1 cellular context compared by ENCODE assay signal in the genomic region with DNA sequence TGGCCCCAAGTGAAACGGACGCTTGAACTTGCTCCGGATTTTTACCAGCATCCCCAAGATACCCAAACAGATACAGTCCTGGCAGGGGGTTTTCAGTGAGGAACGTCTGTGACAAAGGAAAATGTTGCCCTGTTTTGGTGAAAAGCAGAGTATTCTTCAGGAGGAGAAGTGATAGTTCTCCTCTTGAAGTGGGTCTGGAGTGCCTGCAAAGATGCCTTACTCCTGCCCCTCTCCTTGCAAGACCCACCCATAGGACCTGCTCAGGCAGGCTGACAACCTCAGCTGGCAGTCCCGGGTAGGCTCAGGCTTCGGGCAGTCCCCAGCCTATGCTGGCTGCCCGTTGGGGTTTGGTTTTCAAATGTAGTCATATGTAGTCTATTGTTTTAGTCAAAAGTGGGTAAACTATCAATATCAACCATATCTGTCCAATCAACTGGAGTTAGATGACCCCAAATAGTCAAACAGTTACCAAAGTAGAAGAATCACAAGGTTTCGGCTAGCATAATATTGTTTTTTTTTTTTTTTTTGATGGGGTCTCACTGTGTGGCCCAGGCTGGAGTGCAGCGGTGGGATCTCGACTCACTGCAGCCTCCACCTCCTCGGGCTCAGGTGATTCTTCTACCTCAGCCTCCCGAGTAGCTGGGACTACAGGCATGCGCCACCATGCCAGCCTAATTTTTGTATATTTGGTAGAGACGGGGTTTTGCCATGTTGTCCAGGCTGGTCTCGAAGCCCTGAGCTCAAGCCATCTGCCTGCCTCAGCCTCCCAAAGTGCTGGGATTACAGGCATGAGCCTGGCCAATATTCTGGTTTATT.
A peak's percentile ranks its signal among the peaks of the same experiment; 100 is the strongest.
TF ChIP-seq lines count a peak whose summit lies in the region.

No MANE protein-coding gene starts in this region.

TF ChIP-seq in K562, 482 proteins besides CTCF, POLR2A, EP300 and RAD21 (continues in another document):
- TF ChIP-seq, protein P1, sequence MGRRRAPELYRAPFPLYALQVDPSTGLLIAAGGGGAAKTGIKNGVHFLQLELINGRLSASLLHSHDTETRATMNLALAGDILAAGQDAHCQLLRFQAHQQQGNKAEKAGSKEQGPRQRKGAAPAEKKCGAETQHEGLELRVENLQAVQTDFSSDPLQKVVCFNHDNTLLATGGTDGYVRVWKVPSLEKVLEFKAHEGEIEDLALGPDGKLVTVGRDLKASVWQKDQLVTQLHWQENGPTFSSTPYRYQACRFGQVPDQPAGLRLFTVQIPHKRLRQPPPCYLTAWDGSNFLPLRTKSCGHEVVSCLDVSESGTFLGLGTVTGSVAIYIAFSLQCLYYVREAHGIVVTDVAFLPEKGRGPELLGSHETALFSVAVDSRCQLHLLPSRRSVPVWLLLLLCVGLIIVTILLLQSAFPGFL (CRISPR knock-in tag; IDR thresholded peaks at IDR 0.05): 0 out of 2 replicates have a peak, but pooled peaks have one; percentile 5
- TF ChIP-seq, protein P2, sequence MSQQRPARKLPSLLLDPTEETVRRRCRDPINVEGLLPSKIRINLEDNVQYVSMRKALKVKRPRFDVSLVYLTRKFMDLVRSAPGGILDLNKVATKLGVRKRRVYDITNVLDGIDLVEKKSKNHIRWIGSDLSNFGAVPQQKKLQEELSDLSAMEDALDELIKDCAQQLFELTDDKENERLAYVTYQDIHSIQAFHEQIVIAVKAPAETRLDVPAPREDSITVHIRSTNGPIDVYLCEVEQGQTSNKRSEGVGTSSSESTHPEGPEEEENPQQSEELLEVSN (IDR thresholded peaks at IDR 0.05; ENCODE audit: borderline replicate concordance in 1 of 2, extremely low read depth in 1 of 2, insufficient read depth in 1 of 2, insufficient read length in 1 of 2, low read depth in 1 of 2, low read length in 1 of 2, poor library complexity in 1 of 2, severe bottlenecking in 1 of 2): no peak
- TF ChIP-seq ETV5 (CRISPR knock-in tag; IDR thresholded peaks at IDR 0.05; ENCODE audit: low read depth): no peak
- TF ChIP-seq ZNF143 (CRISPR knock-in tag; IDR thresholded peaks at IDR 0.05): no peak
- TF ChIP-seq, protein P3, sequence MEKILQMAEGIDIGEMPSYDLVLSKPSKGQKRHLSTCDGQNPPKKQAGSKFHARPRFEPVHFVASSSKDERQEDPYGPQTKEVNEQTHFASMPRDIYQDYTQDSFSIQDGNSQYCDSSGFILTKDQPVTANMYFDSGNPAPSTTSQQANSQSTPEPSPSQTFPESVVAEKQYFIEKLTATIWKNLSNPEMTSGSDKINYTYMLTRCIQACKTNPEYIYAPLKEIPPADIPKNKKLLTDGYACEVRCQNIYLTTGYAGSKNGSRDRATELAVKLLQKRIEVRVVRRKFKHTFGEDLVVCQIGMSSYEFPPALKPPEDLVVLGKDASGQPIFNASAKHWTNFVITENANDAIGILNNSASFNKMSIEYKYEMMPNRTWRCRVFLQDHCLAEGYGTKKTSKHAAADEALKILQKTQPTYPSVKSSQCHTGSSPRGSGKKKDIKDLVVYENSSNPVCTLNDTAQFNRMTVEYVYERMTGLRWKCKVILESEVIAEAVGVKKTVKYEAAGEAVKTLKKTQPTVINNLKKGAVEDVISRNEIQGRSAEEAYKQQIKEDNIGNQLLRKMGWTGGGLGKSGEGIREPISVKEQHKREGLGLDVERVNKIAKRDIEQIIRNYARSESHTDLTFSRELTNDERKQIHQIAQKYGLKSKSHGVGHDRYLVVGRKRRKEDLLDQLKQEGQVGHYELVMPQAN (IDR thresholded peaks at IDR 0.05; ENCODE audit: borderline replicate concordance): no peak
- no peak for TF ChIP-seq NCOA4 (IDR thresholded peaks at IDR 0.05; ENCODE audit: partially characterized antibody)
- TF ChIP-seq ZSCAN29 (IDR thresholded peaks at IDR 0.05): 0 out of 2 replicates have a peak, but pooled peaks have one; percentile 65
- TF ChIP-seq GATA2 (CRISPR knock-in tag; IDR thresholded peaks at IDR 0.05): no peak
- peak; percentile 28; the same call in 1 of the 2 replicates for TF ChIP-seq POLR2AphosphoS5 (IDR thresholded peaks at IDR 0.05; ENCODE audit: control insufficient read depth, insufficient read depth, low read depth, low read length)
- no peak for TF ChIP-seq NFATC3 (IDR thresholded peaks at IDR 0.05)
- TF ChIP-seq ZNF384 (IDR thresholded peaks at IDR 0.05; ENCODE audit: low read depth, low read length): 0 out of 2 replicates have a peak, but pooled peaks have one; percentile 16
- TF ChIP-seq ZNF589 (CRISPR knock-in tag; IDR thresholded peaks at IDR 0.05; ENCODE audit: low read depth): no peak
- TF ChIP-seq ZNF436 (CRISPR knock-in tag; IDR thresholded peaks at IDR 0.05): no peak
- no peak for TF ChIP-seq FOXA3 (CRISPR knock-in tag; conservative IDR thresholded peaks at IDR 0.05 in 1 of 2, IDR thresholded peaks at IDR 0.05 in 1 of 2)
- TF ChIP-seq ILK (tag; IDR thresholded peaks at IDR 0.05; ENCODE audit: borderline replicate concordance, low read depth): no peak
- no peak for TF ChIP-seq MAFG (tag; conservative IDR thresholded peaks at IDR 0.05)
- TF ChIP-seq SNIP1 (IDR thresholded peaks at IDR 0.05; ENCODE audit: low read depth): no peak
- no peak for TF ChIP-seq FOXP1 (CRISPR knock-in tag; IDR thresholded peaks at IDR 0.05)
- TF ChIP-seq HMG20B (CRISPR knock-in tag; IDR thresholded peaks at IDR 0.05): 0 out of 2 replicates have a peak, but pooled peaks have one; percentile 60
- TF ChIP-seq, protein P4, sequence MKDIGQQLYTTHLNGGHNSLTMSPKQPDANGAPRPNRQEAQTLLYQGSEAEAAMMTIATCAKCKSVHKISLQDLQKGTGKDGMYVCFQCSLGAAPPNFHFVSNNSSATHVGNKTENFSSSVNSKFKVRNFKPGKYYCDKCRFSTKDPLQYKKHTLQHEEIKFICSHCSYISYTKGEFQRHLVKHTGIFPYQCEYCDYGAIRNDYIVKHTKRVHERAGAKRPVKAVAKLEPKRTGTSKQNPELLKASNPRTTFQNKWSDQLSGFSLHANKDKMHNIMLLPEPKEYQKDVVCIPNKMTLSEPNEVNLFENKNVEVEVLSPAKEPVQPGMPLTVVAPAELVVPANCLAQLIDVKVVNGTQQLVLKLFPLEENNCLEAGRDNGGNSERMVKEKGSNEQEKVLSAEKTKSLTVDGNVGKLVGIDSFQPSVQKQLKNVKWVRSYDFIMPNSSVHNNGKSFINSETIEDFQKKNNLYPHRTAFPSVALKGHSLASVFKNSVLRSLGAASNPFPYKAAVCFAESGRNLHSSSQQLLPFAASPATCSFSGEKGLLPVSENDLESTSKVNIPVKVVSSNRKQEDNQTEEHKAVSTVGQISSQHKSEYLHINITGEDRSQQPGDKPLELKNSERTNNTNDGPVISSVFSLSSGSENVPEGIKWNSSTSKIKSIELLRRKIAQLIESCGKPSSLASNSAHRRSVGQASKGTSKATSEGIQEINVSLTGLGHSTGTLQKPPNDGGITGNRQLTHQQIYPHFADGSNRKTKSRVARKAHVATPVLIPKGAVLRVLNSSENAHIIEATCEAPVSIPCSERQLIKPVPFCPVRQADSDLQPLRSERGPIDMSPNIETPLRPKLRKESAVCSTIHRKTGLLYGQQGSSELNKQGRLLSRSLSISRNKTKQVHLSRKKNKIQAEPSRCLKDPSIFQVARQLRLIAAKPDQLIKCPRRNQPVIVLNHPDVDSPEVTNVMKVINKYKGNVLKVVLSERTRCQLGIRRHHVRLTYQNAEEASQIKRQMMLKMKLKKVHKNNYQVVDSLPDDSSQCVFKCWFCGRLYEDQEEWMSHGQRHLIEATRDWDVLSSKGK (CRISPR knock-in tag; IDR thresholded peaks at IDR 0.05): 0 out of 2 replicates have a peak, but pooled peaks have one; percentile 46
- TF ChIP-seq, protein P5, sequence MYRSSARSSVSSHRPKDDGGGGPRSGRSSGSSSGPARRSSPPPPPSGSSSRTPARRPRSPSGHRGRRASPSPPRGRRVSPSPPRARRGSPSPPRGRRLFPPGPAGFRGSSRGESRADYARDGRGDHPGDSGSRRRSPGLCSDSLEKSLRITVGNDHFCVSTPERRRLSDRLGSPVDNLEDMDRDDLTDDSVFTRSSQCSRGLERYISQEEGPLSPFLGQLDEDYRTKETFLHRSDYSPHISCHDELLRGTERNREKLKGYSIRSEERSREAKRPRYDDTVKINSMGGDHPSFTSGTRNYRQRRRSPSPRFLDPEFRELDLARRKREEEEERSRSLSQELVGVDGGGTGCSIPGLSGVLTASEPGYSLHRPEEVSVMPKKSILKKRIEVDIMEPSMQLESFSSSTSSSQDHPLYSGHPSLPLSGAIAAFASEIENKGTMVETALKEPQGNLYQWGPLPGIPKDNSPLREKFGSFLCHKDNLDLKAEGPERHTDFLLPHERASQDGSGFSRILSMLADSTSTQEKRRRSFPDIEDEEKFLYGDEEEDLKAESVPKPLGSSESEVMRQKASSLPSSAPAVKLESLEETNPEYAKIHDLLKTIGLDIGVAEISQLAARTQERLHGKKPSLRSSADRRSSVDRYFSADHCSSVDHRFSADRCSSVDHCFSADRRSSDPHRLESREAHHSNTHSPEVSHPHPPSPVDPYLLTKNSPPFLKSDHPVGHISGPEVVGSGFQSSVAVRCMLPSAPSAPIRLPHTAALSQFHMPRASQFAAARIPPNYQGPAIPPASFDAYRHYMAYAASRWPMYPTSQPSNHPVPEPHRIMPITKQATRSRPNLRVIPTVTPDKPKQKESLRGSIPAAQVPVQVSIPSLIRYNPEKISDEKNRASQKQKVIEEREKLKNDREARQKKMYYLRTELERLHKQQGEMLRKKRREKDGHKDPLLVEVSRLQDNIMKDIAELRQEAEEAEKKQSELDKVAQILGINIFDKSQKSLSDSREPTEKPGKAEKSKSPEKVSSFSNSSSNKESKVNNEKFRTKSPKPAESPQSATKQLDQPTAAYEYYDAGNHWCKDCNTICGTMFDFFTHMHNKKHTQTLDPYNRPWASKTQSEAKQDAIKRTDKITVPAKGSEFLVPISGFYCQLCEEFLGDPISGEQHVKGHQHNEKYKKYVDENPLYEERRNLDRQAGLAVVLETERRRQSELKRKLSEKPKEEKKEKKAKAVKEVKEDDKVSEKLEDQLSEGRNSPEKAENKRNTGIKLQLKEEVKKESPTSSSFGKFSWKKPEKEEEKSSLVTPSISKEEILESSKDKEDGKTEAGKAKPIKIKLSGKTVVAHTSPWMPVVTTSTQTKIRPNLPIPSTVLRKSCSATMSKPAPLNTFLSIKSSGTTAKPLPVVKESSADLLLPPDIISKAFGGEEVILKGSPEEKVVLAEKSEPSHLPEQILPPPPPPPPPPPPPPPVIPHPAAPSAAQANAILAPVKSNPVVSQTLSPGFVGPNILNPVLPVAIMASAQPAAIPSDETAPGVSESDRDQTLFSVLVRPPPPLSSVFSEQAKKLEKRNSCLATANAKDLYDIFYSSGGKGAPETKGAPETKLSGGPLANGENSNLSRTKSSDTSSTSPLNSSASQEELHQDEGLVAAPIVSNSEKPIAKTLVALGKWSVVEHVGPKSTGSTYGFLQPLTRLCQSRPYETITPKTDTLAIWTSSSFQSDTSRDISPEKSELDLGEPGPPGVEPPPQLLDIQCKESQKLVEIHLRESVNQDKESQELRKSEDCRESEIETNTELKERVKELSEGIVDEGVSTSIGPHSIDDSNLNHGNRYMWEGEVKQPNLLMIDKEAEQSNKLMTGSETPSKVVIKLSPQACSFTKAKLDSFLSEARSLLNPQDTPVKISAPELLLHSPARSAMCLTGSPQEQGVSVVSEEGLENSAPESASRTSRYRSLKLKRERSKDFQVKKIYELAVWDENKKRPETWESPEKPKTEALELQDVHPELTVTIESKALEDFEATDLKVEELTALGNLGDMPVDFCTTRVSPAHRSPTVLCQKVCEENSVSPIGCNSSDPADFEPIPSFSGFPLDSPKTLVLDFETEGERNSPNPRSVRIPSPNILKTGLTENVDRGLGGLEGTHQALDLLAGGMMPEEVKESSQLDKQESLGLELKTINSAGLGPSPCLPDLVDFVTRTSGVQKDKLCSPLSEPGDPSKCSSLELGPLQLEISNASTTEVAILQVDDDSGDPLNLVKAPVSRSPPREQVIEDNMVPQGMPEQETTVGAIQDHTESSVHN (IDR thresholded peaks at IDR 0.05; ENCODE audit: borderline replicate concordance in 1 of 2, low read depth in 1 of 2): no peak
- no peak for TF ChIP-seq RBM34 (IDR thresholded peaks at IDR 0.05; ENCODE audit: borderline replicate concordance, insufficient read depth, low read length)
- TF ChIP-seq MTA1 (IDR thresholded peaks at IDR 0.05; ENCODE audit: borderline replicate concordance): no peak
- TF ChIP-seq ZNF121 (CRISPR knock-in tag; conservative IDR thresholded peaks at IDR 0.05): peak; percentile 87
- TF ChIP-seq, protein P6, sequence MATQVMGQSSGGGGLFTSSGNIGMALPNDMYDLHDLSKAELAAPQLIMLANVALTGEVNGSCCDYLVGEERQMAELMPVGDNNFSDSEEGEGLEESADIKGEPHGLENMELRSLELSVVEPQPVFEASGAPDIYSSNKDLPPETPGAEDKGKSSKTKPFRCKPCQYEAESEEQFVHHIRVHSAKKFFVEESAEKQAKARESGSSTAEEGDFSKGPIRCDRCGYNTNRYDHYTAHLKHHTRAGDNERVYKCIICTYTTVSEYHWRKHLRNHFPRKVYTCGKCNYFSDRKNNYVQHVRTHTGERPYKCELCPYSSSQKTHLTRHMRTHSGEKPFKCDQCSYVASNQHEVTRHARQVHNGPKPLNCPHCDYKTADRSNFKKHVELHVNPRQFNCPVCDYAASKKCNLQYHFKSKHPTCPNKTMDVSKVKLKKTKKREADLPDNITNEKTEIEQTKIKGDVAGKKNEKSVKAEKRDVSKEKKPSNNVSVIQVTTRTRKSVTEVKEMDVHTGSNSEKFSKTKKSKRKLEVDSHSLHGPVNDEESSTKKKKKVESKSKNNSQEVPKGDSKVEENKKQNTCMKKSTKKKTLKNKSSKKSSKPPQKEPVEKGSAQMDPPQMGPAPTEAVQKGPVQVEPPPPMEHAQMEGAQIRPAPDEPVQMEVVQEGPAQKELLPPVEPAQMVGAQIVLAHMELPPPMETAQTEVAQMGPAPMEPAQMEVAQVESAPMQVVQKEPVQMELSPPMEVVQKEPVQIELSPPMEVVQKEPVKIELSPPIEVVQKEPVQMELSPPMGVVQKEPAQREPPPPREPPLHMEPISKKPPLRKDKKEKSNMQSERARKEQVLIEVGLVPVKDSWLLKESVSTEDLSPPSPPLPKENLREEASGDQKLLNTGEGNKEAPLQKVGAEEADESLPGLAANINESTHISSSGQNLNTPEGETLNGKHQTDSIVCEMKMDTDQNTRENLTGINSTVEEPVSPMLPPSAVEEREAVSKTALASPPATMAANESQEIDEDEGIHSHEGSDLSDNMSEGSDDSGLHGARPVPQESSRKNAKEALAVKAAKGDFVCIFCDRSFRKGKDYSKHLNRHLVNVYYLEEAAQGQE (CRISPR knock-in tag; IDR thresholded peaks at IDR 0.05; ENCODE audit: low read depth): peak; percentile 29; the same call in 1 of the 2 replicates
- TF ChIP-seq THRAP3 (IDR thresholded peaks at IDR 0.05; ENCODE audit: borderline replicate concordance): no peak
- no peak for TF ChIP-seq KDM4B (IDR thresholded peaks at IDR 0.05; ENCODE audit: borderline replicate concordance in 2 of 2, low read depth in 1 of 2)
- no peak for TF ChIP-seq ZNF282 (CRISPR knock-in tag; IDR thresholded peaks at IDR 0.05)
- no peak for TF ChIP-seq ZFP1 (CRISPR knock-in tag; IDR thresholded peaks at IDR 0.05)
- no peak for TF ChIP-seq NRF1 (conservative IDR thresholded peaks at IDR 0.05 in 1 of 2, IDR thresholded peaks at IDR 0.05 in 1 of 2)
- TF ChIP-seq PML (IDR thresholded peaks at IDR 0.05; ENCODE audit: low read length): 0 out of 2 replicates have a peak, but pooled peaks have one; percentile 15
- TF ChIP-seq HIVEP1 (CRISPR knock-in tag; IDR thresholded peaks at IDR 0.05): no peak
- no peak for TF ChIP-seq BHLHE40 (IDR thresholded peaks at IDR 0.05; ENCODE audit: low read length)
- TF ChIP-seq, protein P7, sequence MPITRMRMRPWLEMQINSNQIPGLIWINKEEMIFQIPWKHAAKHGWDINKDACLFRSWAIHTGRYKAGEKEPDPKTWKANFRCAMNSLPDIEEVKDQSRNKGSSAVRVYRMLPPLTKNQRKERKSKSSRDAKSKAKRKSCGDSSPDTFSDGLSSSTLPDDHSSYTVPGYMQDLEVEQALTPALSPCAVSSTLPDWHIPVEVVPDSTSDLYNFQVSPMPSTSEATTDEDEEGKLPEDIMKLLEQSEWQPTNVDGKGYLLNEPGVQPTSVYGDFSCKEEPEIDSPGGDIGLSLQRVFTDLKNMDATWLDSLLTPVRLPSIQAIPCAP (CRISPR knock-in tag; IDR thresholded peaks at IDR 0.05; ENCODE audit: borderline replicate concordance): no peak
- no peak for TF ChIP-seq L3MBTL2 (IDR thresholded peaks at IDR 0.05)
